ENCODE assay signal across 8 cellular contexts in the genomic region with DNA sequence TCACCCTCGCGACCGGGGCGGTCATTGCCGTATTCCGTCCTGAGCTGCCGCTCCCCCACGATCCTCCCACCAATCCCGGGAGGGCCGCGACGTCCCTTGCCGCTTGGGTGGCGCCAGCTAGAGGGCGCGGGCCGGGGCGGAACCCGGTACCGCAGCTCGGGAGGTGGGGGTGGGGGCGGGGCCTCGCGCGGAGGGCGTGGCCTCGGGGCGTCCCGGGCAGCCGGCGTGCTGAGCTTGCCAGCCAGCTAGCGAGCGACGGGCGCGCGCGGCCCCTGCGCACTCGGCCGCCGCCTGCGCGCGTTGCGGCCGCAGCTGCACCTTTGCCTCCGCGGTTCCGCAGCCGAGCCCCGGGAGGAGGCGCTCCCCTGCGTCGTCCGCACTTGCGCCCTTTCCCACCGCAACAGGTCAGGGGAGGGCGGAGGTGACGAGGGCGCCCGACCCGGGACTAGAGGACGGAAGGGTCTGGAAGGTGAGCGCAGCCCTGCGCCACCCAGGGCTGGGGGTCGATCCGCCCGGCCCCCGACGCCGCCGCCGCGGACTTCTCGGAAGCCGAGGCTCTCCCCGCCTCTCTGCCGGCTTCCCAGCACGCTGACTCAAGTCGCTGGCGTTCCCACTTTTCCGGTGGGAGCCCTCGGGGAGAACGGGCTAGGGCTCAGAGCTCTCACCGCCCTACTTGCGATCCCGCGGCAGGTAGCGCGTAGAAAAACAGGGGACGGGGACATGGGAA. TPM values are rescaled to one million over a fixed set of nuclear protein-coding genes. Genes with fewer than 3 reads are reported as not detected.
DNase-seq lines count a peak whose midpoint lies in the region; ATAC-seq and TF ChIP-seq lines count a peak whose summit lies in the region.

AFF1 (plus strand) TSS at position 240 of the 727 bp plus-strand sequence. CDS start 13,523 bp downstream, outside the sequence.

- H3K4me3 ChIP-seq in AG10803 (ENCODE audit: low read length) (peak within 1 kb of the TSS; percentile 91), kidney epithelial cell (ENCODE audit: low read depth, low read length) (peak within 1 kb of the TSS; percentile 88)

- H3K36me3 ChIP-seq in kidney epithelial cell (ENCODE audit: control insufficient read depth, insufficient read depth, low read length): no peaks in the 10 kb centered on the region

- ATAC-seq in GM19035 (IDR thresholded peaks at IDR 0.05; ENCODE audit: unreplicated experiment): peak; percentile 50
- peak; percentile 45 for ATAC-seq in HG03342 (IDR thresholded peaks at IDR 0.05; ENCODE audit: unreplicated experiment)
- ATAC-seq in activated CD4-positive, CD25-positive, alpha-beta regulatory T cell treated with anti-CD3 and anti-CD28 coated beads, Interleukin-2, amount 50 U/mL, for 24 hours: peak; percentile 64 to 73

- TF ChIP-seq CTCF in AG10803 (conservative IDR thresholded peaks at IDR 0.05; ENCODE audit: low read length) (peak; percentile 28), kidney epithelial cell (IDR thresholded peaks at IDR 0.05; ENCODE audit: insufficient read depth, low read length, poor library complexity, severe bottlenecking) (peak; percentile 16)

- DNase-seq in AG10803 (ENCODE audit: low read depth) (peak; percentile 92), NCI-H446 (lab: John Stamatoyannopoulos, UW) (peak; percentile 38 to 86), cerebellar cortex (ENCODE audit: low spot score) (peak; percentile 59), kidney epithelial cell (ENCODE audit: low read depth) (no peak)
- peak; percentile 65 to 69 for DNase-seq in stimulated activated CD4-positive, alpha-beta T cell treated with anti-CD3 and anti-CD28 coated beads, Interleukin-1b, Interleukin-23, amount 100 ng/mL, for 1 hour (ENCODE audit: low read depth in 2 of 2)

- H3K27me3 ChIP-seq in kidney epithelial cell (ENCODE audit: control insufficient read depth, insufficient read depth, low read length): no peaks in the 10 kb centered on the region

RNA-seq across cellular contexts. Expression of gene AFF1, which starts in this region (rescaled TPM):
- 16.9 and 18.1 TPM in 2 replicates for total RNA-seq in kidney epithelial cell
